8 cellular contexts compared by ENCODE assay signal in genomic region chr10:70381491-70382421, GRCh38.
DNase-seq lines count a peak whose midpoint lies in the region; ATAC-seq and TF ChIP-seq lines count a peak whose summit lies in the region.

No MANE protein-coding gene starts in this region.

- H2AFZ ChIP-seq in OCI-LY1 (ENCODE audit: low read length) = no peak overlapping the region

- H3K27ac ChIP-seq in C4-2B (peak overlapping the region; percentile 91), OCI-LY1 (ENCODE audit: low read depth, low read length, poor library complexity, severe bottlenecking) (no peak overlapping the region), rectal smooth muscle tissue (ENCODE audit: low read depth, low read length) (peak overlapping the region; percentile 87)

- H3K79me2 ChIP-seq in OCI-LY1 (ENCODE audit: insufficient read depth, low read length) = no peaks in the 10 kb centered on the region

- TF ChIP-seq CTCF in C4-2B (conservative IDR thresholded peaks at IDR 0.05) (no peak), OCI-LY1 (IDR thresholded peaks at IDR 0.05; ENCODE audit: low read length) (no peak), astrocyte of the cerebellum (IDR thresholded peaks at IDR 0.05; ENCODE audit: low read depth, low read length, missing control alignments) (no peak)

- no peaks in the 10 kb centered on the region for H3K27me3 ChIP-seq in OCI-LY1 (ENCODE audit: insufficient read depth, low read length)
- no peaks in the 10 kb centered on the region for H3K27me3 ChIP-seq in rectal smooth muscle tissue (ENCODE audit: control insufficient read depth, insufficient read depth, low read length)

- no peaks in the 10 kb centered on the region for H3F3A ChIP-seq in OCI-LY1 (ENCODE audit: insufficient read depth, low read length)

- no peaks in the 10 kb centered on the region for H3K9me2 ChIP-seq in OCI-LY1 (ENCODE audit: low read depth, low read length)

- H4K20me1 ChIP-seq in OCI-LY1 (ENCODE audit: insufficient read depth, low read length) = no peaks in the 10 kb centered on the region

- DNase-seq in astrocyte of the cerebellum (ENCODE audit: low read depth) (no peak), hepatic stellate cell (ENCODE audit: low spot score) (peak; percentile 61), COLO829 (ENCODE audit: low spot score) (no peak)

- H3K9me3 ChIP-seq in OCI-LY1 (ENCODE audit: low read length) = no peaks in the 10 kb centered on the region

- no peaks in the 10 kb centered on the region; the same call in 1 of the 2 replicates for H3K36me3 ChIP-seq in OCI-LY1 (ENCODE audit: insufficient read depth, low read length)
- no peaks in the 10 kb centered on the region for H3K36me3 ChIP-seq in rectal smooth muscle tissue (ENCODE audit: control insufficient read depth, insufficient read depth, low read length)

- in situ Hi-C loops in astrocyte of the cerebellum (cut with HindIII; ENCODE audit: low sequenced_read_pairs) = no loop called here

- peak overlapping the region; percentile 55 for H3K9ac ChIP-seq in OCI-LY1 (ENCODE audit: low read length)
- peak overlapping the region; percentile 53 for H3K9ac ChIP-seq in rectal smooth muscle tissue (ENCODE audit: low read length)

- peaks cover 9% of the 10 kb centered on the region for H3K4me1 ChIP-seq in OCI-LY1 (ENCODE audit: insufficient read depth, low read length, severe bottlenecking)
- peaks cover 10% of the 10 kb centered on the region for H3K4me1 ChIP-seq in rectal smooth muscle tissue (ENCODE audit: control insufficient read depth, insufficient read depth, low read length)

- ATAC-seq in GM19025 (IDR thresholded peaks at IDR 0.05; ENCODE audit: low read depth, unreplicated experiment) (peak; percentile 33), HG03139 (IDR thresholded peaks at IDR 0.05; ENCODE audit: unreplicated experiment) (peak; percentile 32)

- H3K4me3 ChIP-seq in OCI-LY1 (ENCODE audit: low read depth, low read length, poor library complexity, severe bottlenecking) (peak overlapping the region; percentile 61), astrocyte of the cerebellum (ENCODE audit: low read depth, low read length) (peak overlapping the region; percentile 67), rectal smooth muscle tissue (ENCODE audit: low read length) (peak overlapping the region; percentile 88)

- peak overlapping the region; percentile 64 for H3K4me2 ChIP-seq in OCI-LY1 (ENCODE audit: low read length)
